Comparison of ENCODE assay signal across 38 cellular contexts in genomic region chr15:95765161-95765560, GRCh38.
"Had no signal": no experiment of that assay in that cellular context is flagged by ENCODE, and none has a peak within 500 bp of the region (broad histone marks: within the 10 kb centered on the region; RNA-seq: fewer than 3 reads in every experiment).

No MANE protein-coding gene starts in this region.

- H3K4me1 Mint-ChIP-seq: activated CD4-positive, alpha-beta memory T cell treated with anti-CD3 and anti-CD28 coated beads, Interleukin-2, amount 10 ng/mL, durations not matched to agents 7 days and 5 days; activated CD4-positive, alpha-beta T cell treated with anti-CD3 and anti-CD28 coated beads for 36 hours; activated CD4-positive, alpha-beta T cell treated with anti-CD3 and anti-CD28 coated beads, Interleukin-2, amount 10 ng/mL, durations not matched to agents 7 days and 5 days; activated CD8-positive, alpha-beta memory T cell treated with anti-CD3 and anti-CD28 coated beads, Interleukin-2, amount 10 ng/mL, durations not matched to agents 7 days and 5 days; activated naive CD4-positive, alpha-beta T cell treated with anti-CD3 and anti-CD28 coated beads, Interleukin-2, amount 10 ng/mL, durations not matched to agents 7 days and 5 days; activated naive CD4-positive, alpha-beta T cell treated with anti-CD3 and anti-CD28 coated beads, Interleukin-2, amount 50 U/mL, for 24 hours; activated naive CD8-positive, alpha-beta T cell treated with anti-CD3 and anti-CD28 coated beads, Interleukin-2, amount 10 ng/mL, durations not matched to agents 7 days and 5 days; activated naive CD8-positive, alpha-beta T cell treated with anti-CD3 and anti-CD28 coated beads, Interleukin-2, amount 50 U/mL, for 24 hours; central memory CD8-positive, alpha-beta T cell had no signal

- H3K27ac ChIP-seq: ascending aorta, cardiac muscle cell, WERI-Rb-1 had no signal

- ATAC-seq: activated CD4-positive, alpha-beta T cell treated with anti-CD3 and anti-CD28 coated beads for 36 hours; activated CD4-positive, CD25-positive, alpha-beta regulatory T cell treated with anti-CD3 and anti-CD28 coated beads, Interleukin-2, amount 50 U/mL, for 24 hours; activated CD8-positive, alpha-beta memory T cell treated with anti-CD3 and anti-CD28 coated beads, Interleukin-2, amount 10 ng/mL, durations not matched to agents 7 days and 5 days; activated CD8-positive, alpha-beta T cell treated with anti-CD3 and anti-CD28 coated beads, Interleukin-2, amount 10 ng/mL, durations not matched to agents 7 days and 5 days; activated naive CD8-positive, alpha-beta T cell treated with anti-CD3 and anti-CD28 coated beads, Interleukin-2, amount 50 U/mL, for 24 hours; WTC11 had no signal

- H3K4me1 ChIP-seq: ascending aorta had no signal

- H3K4me3 ChIP-seq: ascending aorta, cardiac muscle cell had no signal

- H3K36me3 Mint-ChIP-seq: activated CD8-positive, alpha-beta memory T cell treated with anti-CD3 and anti-CD28 coated beads, Interleukin-2, amount 10 ng/mL, durations not matched to agents 7 days and 5 days; activated naive CD4-positive, alpha-beta T cell treated with anti-CD3 and anti-CD28 coated beads, Interleukin-2, amount 10 ng/mL, durations not matched to agents 7 days and 5 days; activated naive CD4-positive, alpha-beta T cell treated with anti-CD3 and anti-CD28 coated beads, Interleukin-2, amount 50 U/mL, for 24 hours; activated naive CD8-positive, alpha-beta T cell; activated naive CD8-positive, alpha-beta T cell treated with anti-CD3 and anti-CD28 coated beads, Interleukin-2, amount 10 ng/mL, durations not matched to agents 7 days and 5 days; brain; WTC11 had no signal

- H3K27ac Mint-ChIP-seq: activated CD4-positive, alpha-beta memory T cell treated with anti-CD3 and anti-CD28 coated beads, Interleukin-2, amount 10 ng/mL, durations not matched to agents 7 days and 5 days; activated CD4-positive, alpha-beta T cell treated with anti-CD3 and anti-CD28 coated beads for 36 hours; activated CD4-positive, alpha-beta T cell treated with anti-CD3 and anti-CD28 coated beads, Interleukin-2, amount 10 ng/mL, durations not matched to agents 7 days and 5 days; activated CD8-positive, alpha-beta memory T cell treated with anti-CD3 and anti-CD28 coated beads, Interleukin-2, amount 10 ng/mL, durations not matched to agents 7 days and 5 days; activated CD8-positive, alpha-beta T cell treated with anti-CD3 and anti-CD28 coated beads, Interleukin-2, amount 10 ng/mL, durations not matched to agents 7 days and 5 days; activated naive CD4-positive, alpha-beta T cell treated with anti-CD3 and anti-CD28 coated beads, Interleukin-2, amount 10 ng/mL, durations not matched to agents 7 days and 5 days; activated naive CD4-positive, alpha-beta T cell treated with anti-CD3 and anti-CD28 coated beads, Interleukin-2, amount 50 U/mL, for 24 hours; activated naive CD8-positive, alpha-beta T cell; activated naive CD8-positive, alpha-beta T cell treated with anti-CD3 and anti-CD28 coated beads, Interleukin-2, amount 10 ng/mL, durations not matched to agents 7 days and 5 days; activated naive CD8-positive, alpha-beta T cell treated with anti-CD3 and anti-CD28 coated beads, Interleukin-2, amount 50 U/mL, for 24 hours; activated T-cell treated with anti-CD3 and anti-CD28 coated beads, Interleukin-2, amount 50 U/mL, for 24 hours; activated T-helper 2 cell treated with anti-CD3 and anti-CD28 coated beads, Interferon-gamma antibody, Interleukin-2, Interleukin-4, amounts not matched to agents 10 μg/mL and 5 μg/mL and 100 μg/mL, durations not matched to agents 14 hours and 24 hours and 36 hours; brain; T-helper 1 cell treated with Interleukin-12 subunit alpha and Interleukin-12 subunit beta and Interleukin-4 antibody, amounts not matched to agents 30 μg/mL and 1 μg/mL, for 36 hours; T-helper 2 cell treated with Interferon-gamma antibody and Interleukin-4, amounts not matched to agents 5 μg/mL and 100 μg/mL, for 36 hours; WTC11 had no signal

- H3K9me3 Mint-ChIP-seq: activated CD4-positive, alpha-beta memory T cell treated with anti-CD3 and anti-CD28 coated beads, Interleukin-2, amount 10 ng/mL, durations not matched to agents 7 days and 5 days; activated CD4-positive, alpha-beta T cell treated with anti-CD3 and anti-CD28 coated beads, Interleukin-2, amount 10 ng/mL, durations not matched to agents 7 days and 5 days; activated naive CD4-positive, alpha-beta T cell treated with anti-CD3 and anti-CD28 coated beads, Interleukin-2, amount 10 ng/mL, durations not matched to agents 7 days and 5 days; activated naive CD4-positive, alpha-beta T cell treated with anti-CD3 and anti-CD28 coated beads, Interleukin-2, amount 50 U/mL, for 24 hours; activated naive CD8-positive, alpha-beta T cell treated with anti-CD3 and anti-CD28 coated beads, Interleukin-2, amount 10 ng/mL, durations not matched to agents 7 days and 5 days; activated naive CD8-positive, alpha-beta T cell treated with anti-CD3 and anti-CD28 coated beads, Interleukin-2, amount 50 U/mL, for 24 hours; activated T-cell treated with anti-CD3 and anti-CD28 coated beads, Interleukin-2, amount 50 U/mL, for 24 hours; activated T-helper 2 cell treated with anti-CD3 and anti-CD28 coated beads, Interferon-gamma antibody, Interleukin-2, Interleukin-4, amounts not matched to agents 10 μg/mL and 5 μg/mL and 100 μg/mL, durations not matched to agents 14 hours and 24 hours and 36 hours; brain; central memory CD8-positive, alpha-beta T cell; T-helper 1 cell treated with Interleukin-12 subunit alpha and Interleukin-12 subunit beta and Interleukin-4 antibody, amounts not matched to agents 30 μg/mL and 1 μg/mL, for 36 hours; T-helper 2 cell treated with Interferon-gamma antibody and Interleukin-4, amounts not matched to agents 5 μg/mL and 100 μg/mL, for 36 hours; WTC11 had no signal

- H3K4me3 Mint-ChIP-seq: activated CD4-positive, alpha-beta memory T cell treated with anti-CD3 and anti-CD28 coated beads, Interleukin-2, amount 10 ng/mL, durations not matched to agents 7 days and 5 days; activated CD4-positive, alpha-beta T cell treated with anti-CD3 and anti-CD28 coated beads for 36 hours; activated CD4-positive, alpha-beta T cell treated with anti-CD3 and anti-CD28 coated beads, Interleukin-2, amount 10 ng/mL, durations not matched to agents 7 days and 5 days; activated CD8-positive, alpha-beta memory T cell treated with anti-CD3 and anti-CD28 coated beads, Interleukin-2, amount 10 ng/mL, durations not matched to agents 7 days and 5 days; activated CD8-positive, alpha-beta T cell treated with anti-CD3 and anti-CD28 coated beads, Interleukin-2, amount 10 ng/mL, durations not matched to agents 7 days and 5 days; activated naive CD4-positive, alpha-beta T cell treated with anti-CD3 and anti-CD28 coated beads, Interleukin-2, amount 10 ng/mL, durations not matched to agents 7 days and 5 days; activated naive CD4-positive, alpha-beta T cell treated with anti-CD3 and anti-CD28 coated beads, Interleukin-2, amount 50 U/mL, for 24 hours; activated naive CD8-positive, alpha-beta T cell; activated naive CD8-positive, alpha-beta T cell treated with anti-CD3 and anti-CD28 coated beads, Interleukin-2, amount 10 ng/mL, durations not matched to agents 7 days and 5 days; activated naive CD8-positive, alpha-beta T cell treated with anti-CD3 and anti-CD28 coated beads, Interleukin-2, amount 50 U/mL, for 24 hours; activated T-cell treated with anti-CD3 and anti-CD28 coated beads, Interleukin-2, amount 50 U/mL, for 24 hours; brain; central memory CD8-positive, alpha-beta T cell; T-helper 1 cell treated with Interleukin-12 subunit alpha and Interleukin-12 subunit beta and Interleukin-4 antibody, amounts not matched to agents 30 μg/mL and 1 μg/mL, for 36 hours; T-helper 2 cell treated with Interferon-gamma antibody and Interleukin-4, amounts not matched to agents 5 μg/mL and 100 μg/mL, for 36 hours; WTC11 had no signal

- H3K27me3 ChIP-seq: ascending aorta, cardiac muscle cell had no signal

- DNase-seq: activated CD4-positive, alpha-beta memory T cell treated with anti-CD3 and anti-CD28 coated beads, Interleukin-2, amount 10 ng/mL, durations not matched to agents 7 days and 5 days; activated CD4-positive, alpha-beta T cell treated with anti-CD3 and anti-CD28 coated beads for 1 hour; activated CD4-positive, alpha-beta T cell treated with anti-CD3 and anti-CD28 coated beads for 36 hours; activated CD4-positive, alpha-beta T cell treated with anti-CD3 and anti-CD28 coated beads for 48 hours; activated CD4-positive, alpha-beta T cell treated with anti-CD3 and anti-CD28 coated beads, Interleukin-2, amount 10 ng/mL, durations not matched to agents 7 days and 5 days; activated CD4-positive, alpha-beta T cell treated with anti-CD3 and anti-CD28 coated beads, Interleukin-2, amount 50 U/mL, for 48 hours; activated CD4-positive, CD25-positive, alpha-beta regulatory T cell; activated CD8-positive, alpha-beta memory T cell treated with anti-CD3 and anti-CD28 coated beads for 24 hours; activated CD8-positive, alpha-beta memory T cell treated with anti-CD3 and anti-CD28 coated beads, Interleukin-2, amount 10 ng/mL, durations not matched to agents 7 days and 5 days; activated CD8-positive, alpha-beta memory T cell treated with anti-CD3 and anti-CD28 coated beads, Interleukin-2, amount 50 U/mL, for 48 hours; activated CD8-positive, alpha-beta T cell treated with anti-CD3 and anti-CD28 coated beads, Interleukin-2, amount 10 ng/mL, durations not matched to agents 7 days and 5 days; activated effector memory CD4-positive, alpha-beta T cell treated with Interleukin-2 at 50 U/mL for 16 hours; activated gamma-delta T cell; activated naive CD4-positive, alpha-beta T cell treated with anti-CD3 and anti-CD28 coated beads, Interleukin-2, amount 10 ng/mL, durations not matched to agents 7 days and 5 days; activated naive CD4-positive, alpha-beta T cell treated with Interleukin-2 at 50 U/mL for 16 hours; activated naive CD8-positive, alpha-beta T cell treated with anti-CD3 and anti-CD28 coated beads, Interleukin-2, amount 10 ng/mL, durations not matched to agents 7 days and 5 days; activated naive CD8-positive, alpha-beta T cell treated with anti-CD3 and anti-CD28 coated beads, Interleukin-2, amount 50 U/mL, for 24 hours; activated T-cell treated with anti-CD3 and anti-CD28 coated beads, Interleukin-2, amount 50 U/mL, for 24 hours; activated T-cell treated with anti-CD3 and anti-CD28 coated beads, Interleukin-2, amount 50 U/mL, for 48 hours; amygdala; anterior cingulate cortex; caudate nucleus; cerebellar nuclear complex; T-helper 1 cell; T-helper 2 cell; T-helper 9 cell; WERI-Rb-1 had no signal

- H3K36me3 ChIP-seq: ascending aorta, cardiac muscle cell, WERI-Rb-1 had no signal

- H3K27me3 Mint-ChIP-seq: activated CD4-positive, alpha-beta memory T cell treated with anti-CD3 and anti-CD28 coated beads, Interleukin-2, amount 10 ng/mL, durations not matched to agents 7 days and 5 days; activated CD4-positive, alpha-beta T cell treated with anti-CD3 and anti-CD28 coated beads for 36 hours; activated CD8-positive, alpha-beta memory T cell treated with anti-CD3 and anti-CD28 coated beads, Interleukin-2, amount 10 ng/mL, durations not matched to agents 7 days and 5 days; activated naive CD4-positive, alpha-beta T cell treated with anti-CD3 and anti-CD28 coated beads, Interleukin-2, amount 50 U/mL, for 24 hours; activated naive CD8-positive, alpha-beta T cell treated with anti-CD3 and anti-CD28 coated beads, Interleukin-2, amount 50 U/mL, for 24 hours had no signal

- H3K9me3 ChIP-seq: ascending aorta had no signal
